In genomic region chr16:2432801-2433505, GRCh38 we compare ENCODE assay signal across 21 cellular contexts. TPM values are rescaled to one million over a fixed set of nuclear protein-coding genes. Genes with fewer than 3 reads are reported as not detected.
DNase-seq lines count a peak whose midpoint lies in the region; ATAC-seq, FAIRE-seq and TF ChIP-seq lines count a peak whose summit lies in the region.
"Had no signal": no experiment of that assay in that cellular context is flagged by ENCODE, and none has a peak within 500 bp of the region (broad histone marks: within the 10 kb centered on the region; RNA-seq: fewer than 3 reads in every experiment).

No MANE protein-coding gene starts in this region.

- H4K20me1 ChIP-seq in DND-41 (ENCODE audit: insufficient read depth, low read length): peaks cover 55% of the 10 kb centered on the region
- H4K20me1 ChIP-seq in endothelial cell of umbilical vein (replicated peaks; ENCODE audit: control insufficient read depth, extremely low read depth, insufficient read depth, low read length): no peaks in the 10 kb centered on the region

- peak overlapping the region; percentile 37 for H3K27ac Mint-ChIP-seq in stimulated activated naive B cell treated with anti-CD40 and anti-IgM and Interleukin-4, amounts not matched to agents 10 μg/mL and 1 μg/mL and 100 μg/mL, for 72 hours
- no peak overlapping the region for H3K27ac Mint-ChIP-seq in glutamatergic neuron (ENCODE audit: unreplicated experiment)

- intact Hi-C loops in endothelial cell of umbilical vein (cut with micrococcal nuclease): no loop called here

- ATAC-seq in DND-41 (ENCODE audit: insufficient read depth, low read depth) (no peak), HG02870 (IDR thresholded peaks at IDR 0.05; ENCODE audit: unreplicated experiment) (no peak)
- no peak for ATAC-seq in stimulated activated naive B cell treated with anti-CD40 and anti-IgM and Interleukin-4, amounts not matched to agents 10 μg/mL and 1 μg/mL and 100 μg/mL, for 72 hours (replicated peaks)
- ATAC-seq: Panc1, Right ventricle myocardium inferior had no signal

- H3K27me3 ChIP-seq in DND-41 (ENCODE audit: insufficient read depth, low read length, poor library complexity) (no peaks in the 10 kb centered on the region), endothelial cell of umbilical vein (ENCODE audit: control insufficient read depth in 2 of 2, insufficient read depth in 2 of 2, low read length in 2 of 2) (no peaks in the 10 kb centered on the region)

- H3K27ac ChIP-seq in DND-41 (ENCODE audit: low read length) (no peak overlapping the region), RWPE1 (peak overlapping the region; percentile 32), endothelial cell of umbilical vein (ENCODE audit: insufficient read depth, low read depth, low read length) (no peak overlapping the region)

- no peaks in the 10 kb centered on the region for H3K9me3 ChIP-seq in DND-41 (ENCODE audit: insufficient read depth, low read length, severe bottlenecking)
- H3K9me3 ChIP-seq in endothelial cell of umbilical vein (replicated peaks; ENCODE audit: control insufficient read depth, insufficient read depth, low read length): no peaks in the 10 kb centered on the region

- no peak for FAIRE-seq in endothelial cell of umbilical vein (lab: Jason Lieb, UNC)
- FAIRE-seq: G401.6 had no signal

- TF ChIP-seq POLR2A in endothelial cell of umbilical vein (IDR thresholded peaks at IDR 0.05; ENCODE audit: low read depth, low read length): no peak

- H2AFZ ChIP-seq in DND-41 (ENCODE audit: low read depth, low read length): no peak overlapping the region
- H2AFZ ChIP-seq in endothelial cell of umbilical vein (ENCODE audit: low read depth, low read length): no peak overlapping the region

- POLR2A ChIA-PET in RWPE1 (lab: Yijun Ruan, JAX; ENCODE audit: low non-redundant PET): no interaction called here
- POLR2A ChIA-PET in endothelial cell of umbilical vein (lab: Charles Lee): no interaction called here

- BruUV-seq in endothelial cell of umbilical vein (replicated peaks; lab: Mats Ljungman, UMichigan): no TSS peak

- no peaks in the 10 kb centered on the region for H3K27me3 Mint-ChIP-seq in stimulated activated naive B cell treated with anti-CD40 and anti-IgM and Interleukin-4, amounts not matched to agents 10 μg/mL and 1 μg/mL and 100 μg/mL, for 72 hours
- peaks cover 8% of the 10 kb centered on the region for H3K27me3 Mint-ChIP-seq in glutamatergic neuron (ENCODE audit: unreplicated experiment)

- no peak for TF ChIP-seq CTCF in DND-41 (IDR thresholded peaks at IDR 0.05; ENCODE audit: borderline replicate concordance, extremely low read depth, low read length, poor library complexity, severe bottlenecking)
- no peak for TF ChIP-seq CTCF in RWPE1 (conservative IDR thresholded peaks at IDR 0.05; ENCODE audit: low read depth)
- no peak for TF ChIP-seq CTCF in endothelial cell of umbilical vein (IDR thresholded peaks at IDR 0.05; ENCODE audit: extremely low read depth in 1 of 2, insufficient read depth in 1 of 2, low read depth in 1 of 2, low read length in 2 of 2)
- no peak for TF ChIP-seq CTCF in glutamatergic neuron (IDR thresholded peaks at IDR 0.05; ENCODE audit: partially characterized antibody, unreplicated experiment)

- H3K36me3 ChIP-seq in DND-41 (ENCODE audit: insufficient read depth, low read length): peaks cover 73% of the 10 kb centered on the region
- H3K36me3 ChIP-seq in endothelial cell of umbilical vein (ENCODE audit: control insufficient read depth in 2 of 2, extremely low read depth in 1 of 2, insufficient read depth in 2 of 2, low read length in 2 of 2): peaks cover 19% of the 10 kb centered on the region in 2 experiments

- peaks cover 15 to 19% of the 10 kb centered on the region in 2 donors for H3K36me3 Mint-ChIP-seq in stimulated activated naive B cell treated with anti-CD40 and anti-IgM and Interleukin-4, amounts not matched to agents 10 μg/mL and 1 μg/mL and 100 μg/mL, for 72 hours
- no peaks in the 10 kb centered on the region for H3K36me3 Mint-ChIP-seq in glutamatergic neuron (ENCODE audit: unreplicated experiment)

- dilution Hi-C loops in endothelial cell of umbilical vein (cut with MboI; ENCODE audit: extremely low pct_ligation_motif_present, low sequenced_read_pairs): no loop called here

- CTCF ChIA-PET in RWPE1 (lab: Yijun Ruan, JAX): no interaction called here
- CTCF ChIA-PET in endothelial cell of umbilical vein (lab: Charles Lee): interaction anchor here (1.2 kb wide), 1 partner anchor 29 kb away, joined by 3 read pairs; no protein-coding TSS in a partner anchor

- H3K4me1 Mint-ChIP-seq in stimulated activated naive B cell treated with anti-CD40 and anti-IgM and Interleukin-4, amounts not matched to agents 10 μg/mL and 1 μg/mL and 100 μg/mL, for 72 hours: peaks cover 13 to 24% of the 10 kb centered on the region in 2 donors
- peaks cover 8% of the 10 kb centered on the region for H3K4me1 Mint-ChIP-seq in glutamatergic neuron (ENCODE audit: low read depth, unreplicated experiment)

- H3K4me3 ChIP-seq in DND-41 (ENCODE audit: low read depth in 1 of 2, low read length in 2 of 2) (no peak overlapping the region), endothelial cell of umbilical vein (replicated peaks in 1 of 3; ENCODE audit: insufficient read depth in 1 of 3, low read depth in 1 of 3, low read length in 3 of 3) (no peak overlapping the region)

- peak overlapping the region; percentile 19; the same call in 1 of the 2 replicates for H3K4me2 ChIP-seq in DND-41 (ENCODE audit: insufficient read depth, low read length)
- no peak overlapping the region for H3K4me2 ChIP-seq in endothelial cell of umbilical vein (ENCODE audit: insufficient read depth, low read length)

- H3K9me3 Mint-ChIP-seq in stimulated activated naive B cell treated with anti-CD40 and anti-IgM and Interleukin-4, amounts not matched to agents 10 μg/mL and 1 μg/mL and 100 μg/mL, for 72 hours: no peaks in the 10 kb centered on the region
- peaks cover 8% of the 10 kb centered on the region for H3K9me3 Mint-ChIP-seq in glutamatergic neuron (ENCODE audit: unreplicated experiment)

- no peaks in the 10 kb centered on the region for H3K9me1 ChIP-seq in endothelial cell of umbilical vein (replicated peaks; ENCODE audit: control insufficient read depth, extremely low read depth, insufficient read depth, low read length)

- H3K79me2 ChIP-seq in DND-41 (ENCODE audit: insufficient read depth, low read length): peaks cover 70% of the 10 kb centered on the region
- peaks cover 38% of the 10 kb centered on the region for H3K79me2 ChIP-seq in endothelial cell of umbilical vein (ENCODE audit: control insufficient read depth, insufficient read depth, low read length)

- peaks cover 43% of the 10 kb centered on the region for H3K4me1 ChIP-seq in DND-41 (ENCODE audit: insufficient read depth, low read length)
- peaks cover 21% of the 10 kb centered on the region for H3K4me1 ChIP-seq in endothelial cell of umbilical vein (ENCODE audit: control insufficient read depth, extremely low read depth, insufficient read depth, low read length)

- H3K9ac ChIP-seq in DND-41 (ENCODE audit: low read depth, low read length): no peak overlapping the region
- H3K9ac ChIP-seq in endothelial cell of umbilical vein (replicated peaks; ENCODE audit: extremely low read depth, insufficient read depth, low read length): no peak overlapping the region

- H3K4me3 Mint-ChIP-seq in stimulated activated naive B cell treated with anti-CD40 and anti-IgM and Interleukin-4, amounts not matched to agents 10 μg/mL and 1 μg/mL and 100 μg/mL, for 72 hours: no peak overlapping the region
- no peak overlapping the region for H3K4me3 Mint-ChIP-seq in glutamatergic neuron (ENCODE audit: unreplicated experiment)

- DNase-seq in DND-41 (no peak), RWPE1 (ENCODE audit: low spot score) (no peak), endothelial cell of umbilical vein (ENCODE audit: low read depth, low spot score) (peak; percentile 14), SHP77 treated with DMSO at 0.1 percent for 48 hours (lab: John Stamatoyannopoulos, UW) (no peak), glutamatergic neuron (no peak)
- no peak for DNase-seq in stimulated activated naive B cell treated with anti-CD40 and anti-IgM and Interleukin-4, amounts not matched to agents 10 μg/mL and 1 μg/mL and 100 μg/mL, for 72 hours
- DNase-seq: C1 segment of cervical spinal cord, DMS79 treated with DMSO at 0.1 percent for 48 hours, H7, NCI-H1092, NCI-H1436 treated with DMSO at 0.1 percent for 48 hours, NCI-H2029, NCI-H2171, NCI-H446, NCI-H69 had no signal

RNA-seq across cellular contexts. Expression of gene CCNF, which starts 3.7 kb away (rescaled TPM):
- total RNA-seq in endothelial cell of umbilical vein (46.6 and 48.9 TPM in 2 replicates), glutamatergic neuron (ENCODE audit: unreplicated experiment) (26.4 TPM)
- 12.8 and 13.9 TPM in 2 replicates for polyA plus RNA-seq in endothelial cell of umbilical vein
- 15.5 and 16.8 TPM in 2 replicates for polyA plus RNA-seq in endothelial cell of umbilical vein (2011; cell fraction: cytosol; rRNA removed)
- polyA plus RNA-seq in endothelial cell of umbilical vein (2011; cell fraction: nucleus; rRNA removed): 27.3 and 27.4 TPM in 2 replicates
- polyA plus RNA-seq in endothelial cell of umbilical vein (2012): 15.0 and 20.9 TPM in 2 replicates
- polyA minus RNA-seq in endothelial cell of umbilical vein: 31.8 and 33.2 TPM in 2 replicates
- 56.3 TPM for polyA minus RNA-seq in endothelial cell of umbilical vein (2011; cell fraction: cytosol; rRNA and poly(A)+ RNA removed)
- polyA minus RNA-seq in endothelial cell of umbilical vein (2011; cell fraction: nucleus; rRNA and poly(A)+ RNA removed): 20.6 and 25.0 TPM in 2 replicates

RNA-seq across cellular contexts. Expression of gene TEDC2, which starts 27.0 kb away (rescaled TPM):
- 12.7 and 15.2 TPM in 2 replicates for total RNA-seq in endothelial cell of umbilical vein
- polyA plus RNA-seq in endothelial cell of umbilical vein: 7.6 and 8.8 TPM in 2 replicates
- polyA plus RNA-seq in endothelial cell of umbilical vein (2011; cell fraction: cytosol; rRNA removed): 6.1 and 7.6 TPM in 2 replicates
- 19.6 and 23.0 TPM in 2 replicates for polyA plus RNA-seq in endothelial cell of umbilical vein (2011; cell fraction: nucleus; rRNA removed)
- 3.7 and 5.1 TPM in 2 replicates for polyA plus RNA-seq in endothelial cell of umbilical vein (2012)
- polyA minus RNA-seq in endothelial cell of umbilical vein: 2.0 and 2.8 TPM in 2 replicates
- 7.6 TPM for polyA minus RNA-seq in endothelial cell of umbilical vein (2011; cell fraction: cytosol; rRNA and poly(A)+ RNA removed)
- 3.3 and 4.5 TPM in 2 replicates for polyA minus RNA-seq in endothelial cell of umbilical vein (2011; cell fraction: nucleus; rRNA and poly(A)+ RNA removed)
- 21.1 TPM for total RNA-seq in glutamatergic neuron (ENCODE audit: unreplicated experiment)

RNA-seq across cellular contexts. Expression of gene NTN3, which starts 38.1 kb away (rescaled TPM):
- total RNA-seq in endothelial cell of umbilical vein (0.15 TPM in 1 of 2 replicates, not detected in the other), glutamatergic neuron (ENCODE audit: unreplicated experiment) (5.4 TPM)
- polyA plus RNA-seq in endothelial cell of umbilical vein: not detected in 2 replicates
- 0.03 TPM in 1 of 2 replicates, not detected in the other for polyA plus RNA-seq in endothelial cell of umbilical vein (2011; cell fraction: cytosol; rRNA removed)
- not detected in 2 replicates for polyA plus RNA-seq in endothelial cell of umbilical vein (2011; cell fraction: nucleus; rRNA removed)
- not detected in 2 replicates for polyA plus RNA-seq in endothelial cell of umbilical vein (2012)
- polyA minus RNA-seq in endothelial cell of umbilical vein: not detected in 2 replicates
- polyA minus RNA-seq in endothelial cell of umbilical vein (2011; cell fraction: cytosol; rRNA and poly(A)+ RNA removed): 0.82 TPM
- not detected in 2 replicates for polyA minus RNA-seq in endothelial cell of umbilical vein (2011; cell fraction: nucleus; rRNA and poly(A)+ RNA removed)
- total RNA-seq: HT-29, MCF 10A had no signal

RNA-seq across cellular contexts. Expression of gene TBC1D24, which starts 42.0 kb away (rescaled TPM):
- total RNA-seq in endothelial cell of umbilical vein: 17.3 and 22.8 TPM in 2 replicates
- polyA plus RNA-seq in endothelial cell of umbilical vein: 8.1 and 10.6 TPM in 2 replicates
- 4.8 and 7.3 TPM in 2 replicates for polyA plus RNA-seq in endothelial cell of umbilical vein (2011; cell fraction: cytosol; rRNA removed)
- 16.4 and 18.5 TPM in 2 replicates for polyA plus RNA-seq in endothelial cell of umbilical vein (2011; cell fraction: nucleus; rRNA removed)
- 7.8 and 8.1 TPM in 2 replicates for polyA plus RNA-seq in endothelial cell of umbilical vein (2012)
- 12.4 and 16.1 TPM in 2 replicates for polyA minus RNA-seq in endothelial cell of umbilical vein
- polyA minus RNA-seq in endothelial cell of umbilical vein (2011; cell fraction: cytosol; rRNA and poly(A)+ RNA removed): 8.8 TPM
- polyA minus RNA-seq in endothelial cell of umbilical vein (2011; cell fraction: nucleus; rRNA and poly(A)+ RNA removed): 8.9 and 10.8 TPM in 2 replicates
- 58.4 TPM for total RNA-seq in glutamatergic neuron (ENCODE audit: unreplicated experiment)
